ENCODE assay signal across 10 cellular contexts in the genomic region with DNA sequence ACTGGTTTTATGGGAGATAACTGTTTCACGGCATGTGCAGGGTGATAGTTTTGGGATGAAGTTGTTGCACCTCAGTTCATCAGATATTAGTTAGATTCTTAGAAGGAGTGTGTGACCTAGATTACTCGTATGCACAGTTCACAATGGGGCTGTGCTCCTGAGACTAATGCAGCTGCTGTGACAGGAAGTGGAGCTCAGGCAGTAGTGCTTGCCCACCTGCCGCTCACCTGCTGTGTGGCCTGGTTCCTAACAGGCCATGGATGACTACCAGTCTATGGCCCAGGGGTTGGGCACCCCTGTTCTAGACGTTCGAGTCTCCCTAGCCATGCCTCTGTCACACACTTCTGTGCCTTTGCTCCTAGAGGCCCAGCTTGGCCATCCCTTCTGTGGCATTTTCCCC. TPM values are rescaled to one million over a fixed set of nuclear protein-coding genes. Genes with fewer than 3 reads are reported as not detected.
A peak's percentile ranks its signal among the peaks of the same experiment; 100 is the strongest.
DNase-seq lines count a peak whose midpoint lies in the region; ATAC-seq and TF ChIP-seq lines count a peak whose summit lies in the region.
"Had no signal": no experiment of that assay in that cellular context is flagged by ENCODE, and none has a peak within 500 bp of the region (broad histone marks: within the 10 kb centered on the region; RNA-seq: fewer than 3 reads in every experiment).

No MANE protein-coding gene starts in this region.

- no peak for DNase-seq in CD8-positive, alpha-beta T cell
- DNase-seq in WERI-Rb-1 (no peak), body of pancreas (no peak), heart left ventricle (no peak)
- DNase-seq: dorsolateral prefrontal cortex; stimulated activated naive CD4-positive, alpha-beta T cell treated with Interleukin-2 at 50 U/mL for 16 hours had no signal

- peaks cover 61% of the 10 kb centered on the region for H3K36me3 ChIP-seq in CD8-positive, alpha-beta T cell (ENCODE audit: insufficient read depth, low read length)
- H3K36me3 ChIP-seq in WERI-Rb-1: peaks cover 69% of the 10 kb centered on the region
- H3K36me3 ChIP-seq in body of pancreas (replicated peaks in 1 of 2; ENCODE audit: insufficient read depth in 1 of 2, low read depth in 2 of 2): peaks cover 12 to 27% of the 10 kb centered on the region in 2 donors
- peaks cover 0 to 99% (median 84%) of the 10 kb centered on the region in 9 donors for H3K36me3 ChIP-seq in heart left ventricle

- H3K27ac ChIP-seq in CD8-positive, alpha-beta T cell (ENCODE audit: low read depth, low read length): no peak overlapping the region
- H3K27ac ChIP-seq in WERI-Rb-1 (peak overlapping the region; percentile 81), body of pancreas (no peak overlapping the region), heart left ventricle (no peak overlapping the region)

- no peaks in the 10 kb centered on the region for H3K9me3 Mint-ChIP-seq in CD8-positive, alpha-beta T cell
- no peaks in the 10 kb centered on the region for H3K9me3 Mint-ChIP-seq in IgD-negative memory B cell

- TF ChIP-seq CTCF in CD8-positive, alpha-beta T cell (IDR thresholded peaks at IDR 0.05): no peak
- TF ChIP-seq CTCF in WERI-Rb-1 (IDR thresholded peaks at IDR 0.05; ENCODE audit: low read depth, low read length) (no peak), body of pancreas (IDR thresholded peaks at IDR 0.05) (no peak), heart left ventricle (IDR thresholded peaks at IDR 0.05) (no peak)

- H3K4me1 ChIP-seq in CD8-positive, alpha-beta T cell (ENCODE audit: insufficient read depth, low read length): no peaks in the 10 kb centered on the region
- H3K4me1 ChIP-seq in body of pancreas (peaks cover 8% of the 10 kb centered on the region), heart left ventricle (peaks cover 0 to 12% (median 0%) of the 10 kb centered on the region in 12 donors)

- WGBS in body of pancreas, 2 donors: 75 to 80% methylated on average over 2 to 5 of the region's 5 CpGs
- WGBS in heart left ventricle, 4 donors: 79 to 84% (median 82%) methylated on average over 4 to 5 of the region's 5 CpGs

- H3K36me3 Mint-ChIP-seq in CD8-positive, alpha-beta T cell: peaks cover 75% of the 10 kb centered on the region
- H3K36me3 Mint-ChIP-seq in IgD-negative memory B cell: no peaks in the 10 kb centered on the region

- no peak overlapping the region for H3K4me3 ChIP-seq in CD8-positive, alpha-beta T cell (ENCODE audit: low read depth, low read length)
- H3K4me3 ChIP-seq in WERI-Rb-1 (ENCODE audit: low read depth, low read length) (no peak overlapping the region), body of pancreas (no peak overlapping the region), heart left ventricle (no peak overlapping the region)
- H3K4me3 ChIP-seq: dorsolateral prefrontal cortex had no signal

- POLR2A ChIA-PET in CD8-positive, alpha-beta T cell (lab: Charles Lee): interaction anchor here (1.0 to 1.7 kb wide), 2 partner anchors 16 to 18 kb away, joined by 3 to 4 read pairs; no protein-coding TSS in a partner anchor

- ATAC-seq in CD8-positive, alpha-beta T cell: no peak
- ATAC-seq in GM18909 (IDR thresholded peaks at IDR 0.05; ENCODE audit: poor library complexity, unreplicated experiment): no peak
- ATAC-seq in body of pancreas: no peak
- ATAC-seq in heart left ventricle: no peak

- TF ChIP-seq POLR2A in body of pancreas (IDR thresholded peaks at IDR 0.05) (no peak), heart left ventricle (IDR thresholded peaks at IDR 0.05) (no peak)

- H3K27ac Mint-ChIP-seq in CD8-positive, alpha-beta T cell: peak overlapping the region; percentile 69
- peak overlapping the region; percentile 63 to 84 (median 70) for H3K27ac Mint-ChIP-seq in IgD-negative memory B cell

- no peaks in the 10 kb centered on the region for H3K9me3 ChIP-seq in CD8-positive, alpha-beta T cell (ENCODE audit: low read length)
- H3K9me3 ChIP-seq in WERI-Rb-1 (ENCODE audit: severe bottlenecking) (no peaks in the 10 kb centered on the region), body of pancreas (no peaks in the 10 kb centered on the region), heart left ventricle (no peaks in the 10 kb centered on the region)

- H3K4me3 Mint-ChIP-seq in CD8-positive, alpha-beta T cell: no peak overlapping the region
- no peak overlapping the region for H3K4me3 Mint-ChIP-seq in IgD-negative memory B cell

- CTCF ChIA-PET in CD8-positive, alpha-beta T cell (lab: Charles Lee): interaction anchor here (0.8 to 2.6 kb wide), 4 partner anchors 18 to 226 kb away, joined by 3 to 18 read pairs (median 4); no protein-coding TSS in a partner anchor

- peaks cover 5% of the 10 kb centered on the region for H3K4me1 Mint-ChIP-seq in CD8-positive, alpha-beta T cell (ENCODE audit: low read depth)
- peaks cover 0 to 3% (median 2%) of the 10 kb centered on the region in 3 donors for H3K4me1 Mint-ChIP-seq in IgD-negative memory B cell

- no peaks in the 10 kb centered on the region for H3K27me3 Mint-ChIP-seq in CD8-positive, alpha-beta T cell (ENCODE audit: low read depth)
- H3K27me3 Mint-ChIP-seq in IgD-negative memory B cell: no peaks in the 10 kb centered on the region

- intact Hi-C loops in CD8-positive, alpha-beta T cell (cut with DNase I, micrococcal nuclease): no loop called here
- intact Hi-C loops in body of pancreas (cut with DNase I): no loop called here
- intact Hi-C loops in heart left ventricle (cut with DNase I): no loop called here

- no peaks in the 10 kb centered on the region for H3K27me3 ChIP-seq in CD8-positive, alpha-beta T cell (ENCODE audit: insufficient read depth, low read length)
- H3K27me3 ChIP-seq in WERI-Rb-1 (ENCODE audit: insufficient read depth, low read depth, severe bottlenecking) (no peaks in the 10 kb centered on the region), body of pancreas (no peaks in the 10 kb centered on the region), heart left ventricle (no peaks in the 10 kb centered on the region)
- H3K27me3 ChIP-seq: dorsolateral prefrontal cortex had no signal

RNA-seq across cellular contexts. Expression of gene PCIF1, which starts 17.0 kb away (rescaled TPM):
- 100 to 1,000 TPM; 112 to 118 TPM for total RNA-seq in CD8-positive, alpha-beta T cell
- 98.9 TPM for polyA plus RNA-seq in IgD-negative memory B cell
- 10 to 100 TPM; 20.2 to 28.7 TPM for total RNA-seq in body of pancreas
- total RNA-seq in heart left ventricle: 10 to 100 TPM; 22.2 to 40.2 (median 28.2) TPM
- 10 to 100 TPM; 17.5 to 31.1 TPM for polyA plus RNA-seq in heart left ventricle

RNA-seq across cellular contexts. Expression of gene ZNF335, which starts 20.5 kb away (rescaled TPM):
- 10 to 100 TPM; 90.9 to 96.1 TPM for total RNA-seq in CD8-positive, alpha-beta T cell
- 15.1 TPM for polyA plus RNA-seq in IgD-negative memory B cell
- 10 to 100 TPM; 21.8 to 41.9 TPM for total RNA-seq in body of pancreas
- 10 to 100 TPM in 3 of 9 donors, 1 to 10 TPM in 6; 5.6 to 14.9 (median 8.5) TPM for total RNA-seq in heart left ventricle
- polyA plus RNA-seq in heart left ventricle: 1 to 10 TPM; 7.0 TPM

RNA-seq across cellular contexts. Expression of gene PLTP, which starts 39.5 kb away (rescaled TPM):
- not detected for total RNA-seq in CD8-positive, alpha-beta T cell
- 1.3 TPM for polyA plus RNA-seq in IgD-negative memory B cell
- total RNA-seq in body of pancreas: 100 to 1,000 TPM; 109 to 198 TPM
- 100 to 1,000 TPM in 3 of 9 donors, 10 to 100 TPM in 6; 19.8 to 367 (median 81.1) TPM for total RNA-seq in heart left ventricle
- 10 to 100 TPM; 21.5 to 33.2 TPM for polyA plus RNA-seq in heart left ventricle

RNA-seq across cellular contexts. Expression of gene MMP9, which starts 57.2 kb away (rescaled TPM):
- total RNA-seq in CD8-positive, alpha-beta T cell: 1 to 10 TPM; 7.1 to 8.8 TPM
- polyA plus RNA-seq in IgD-negative memory B cell (not detected), heart left ventricle (under 1 TPM; 0.19 to 0.49 TPM)
- total RNA-seq in body of pancreas (under 1 TPM in 1 of 2 donors, not detected in 1; 0.26 TPM), heart left ventricle (10 to 100 TPM in 1 of 9 donors, 1 to 10 TPM in 5, under 1 TPM in 3; 0.35 to 15.8 (median 1.1) TPM)
- total RNA-seq: pulmonary artery endothelial cell had no signal
- polyA plus RNA-seq: BJ had no signal

Comparison
In these comparisons a context has a peak if more than half of its experiments do, and no peak if none do; other contexts are left out.
1. RNA of gene PLTP, which starts 39.5 kb away (total RNA-seq): 109 to 198 TPM in body of pancreas and 19.8 to 367 TPM in heart left ventricle; not detected in CD8-positive, alpha-beta T cell; every median in the first group is over 10 times any median in the second.